ENCODE assay signal across 1 cellular context in genomic region chr6:143806282-143807102, GRCh38.
TF ChIP-seq lines count a peak whose summit lies in the region.

No MANE protein-coding gene starts in this region.

TF ChIP-seq in HepG2, 621 proteins besides CTCF, POLR2A, EP300 and RAD21 (continued from another document):
- TF ChIP-seq MXD1 (CRISPR knock-in tag; IDR thresholded peaks at IDR 0.05) (no peak), ZNF574 (CRISPR knock-in tag; IDR thresholded peaks at IDR 0.05) (no peak), TARDBP (CRISPR knock-in tag; IDR thresholded peaks at IDR 0.05) (no peak)
- TF ChIP-seq, protein P1, sequence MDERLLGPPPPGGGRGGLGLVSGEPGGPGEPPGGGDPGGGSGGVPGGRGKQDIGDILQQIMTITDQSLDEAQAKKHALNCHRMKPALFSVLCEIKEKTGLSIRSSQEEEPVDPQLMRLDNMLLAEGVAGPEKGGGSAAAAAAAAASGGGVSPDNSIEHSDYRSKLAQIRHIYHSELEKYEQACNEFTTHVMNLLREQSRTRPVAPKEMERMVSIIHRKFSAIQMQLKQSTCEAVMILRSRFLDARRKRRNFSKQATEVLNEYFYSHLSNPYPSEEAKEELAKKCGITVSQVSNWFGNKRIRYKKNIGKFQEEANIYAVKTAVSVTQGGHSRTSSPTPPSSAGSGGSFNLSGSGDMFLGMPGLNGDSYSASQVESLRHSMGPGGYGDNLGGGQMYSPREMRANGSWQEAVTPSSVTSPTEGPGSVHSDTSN (CRISPR knock-in tag; IDR thresholded peaks at IDR 0.05): no peak
